In the genomic region with DNA sequence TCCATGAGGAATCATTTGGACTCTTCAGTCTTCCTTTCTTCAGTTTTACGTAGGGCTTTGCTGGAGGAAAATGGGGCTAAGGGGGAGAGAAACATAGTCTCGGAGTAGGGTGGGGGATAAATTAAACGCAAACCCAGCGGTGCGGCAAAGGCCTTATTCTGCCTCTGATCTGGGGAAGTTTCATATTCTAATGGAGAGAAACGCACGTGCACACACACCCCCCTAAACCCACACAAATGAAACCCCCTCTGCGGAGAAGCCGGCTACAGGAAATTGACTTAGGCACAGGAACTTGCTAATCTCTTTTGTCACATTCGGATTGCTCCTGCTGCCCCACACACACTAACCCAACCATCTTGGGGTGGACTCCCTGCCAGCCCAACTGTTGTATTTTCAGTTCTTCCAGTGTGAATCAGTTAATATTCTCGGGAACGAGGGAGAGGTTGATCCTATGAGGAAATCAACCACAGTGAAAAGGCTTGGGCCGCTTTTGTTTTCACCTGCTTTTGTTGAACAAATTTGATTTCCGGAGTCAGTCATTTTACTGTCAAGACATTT, we compare ENCODE assay signal across 8 cellular contexts. TPM values are rescaled to one million over a fixed set of nuclear protein-coding genes. Genes with fewer than 3 reads are reported as not detected.
A peak's percentile ranks its signal among the peaks of the same experiment; 100 is the strongest.
DNase-seq lines count a peak whose midpoint lies in the region; ATAC-seq, FAIRE-seq and TF ChIP-seq lines count a peak whose summit lies in the region.

A gene with protein sequence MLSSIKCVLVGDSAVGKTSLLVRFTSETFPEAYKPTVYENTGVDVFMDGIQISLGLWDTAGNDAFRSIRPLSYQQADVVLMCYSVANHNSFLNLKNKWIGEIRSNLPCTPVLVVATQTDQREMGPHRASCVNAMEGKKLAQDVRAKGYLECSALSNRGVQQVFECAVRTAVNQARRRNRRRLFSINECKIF (plus strand): TSS at position 308 of the 558 bp plus-strand sequence. CDS start 46,356 bp downstream, outside the sequence.

- TF ChIP-seq RAD21 in liver (IDR thresholded peaks at IDR 0.05): no peak
- TF ChIP-seq RAD21 in HepG2 (CRISPR knock-in tag; IDR thresholded peaks at IDR 0.05): no peak

- no peak for TF ChIP-seq EP300 in HepG2 (IDR thresholded peaks at IDR 0.05; ENCODE audit: low read depth in 2 of 2, low read length in 2 of 2)
- TF ChIP-seq EP300 in HepG2 (CRISPR knock-in tag; IDR thresholded peaks at IDR 0.05; ENCODE audit: borderline replicate concordance): no peak

- peaks cover 0 to 3% (median 1%) of the 10 kb centered on the region in 4 donors for H3K4me1 ChIP-seq in liver (ENCODE audit: control insufficient read depth in 4 of 4, insufficient read depth in 4 of 4, low read length in 3 of 4)
- H3K4me1 ChIP-seq in HepG2 (ENCODE audit: insufficient read depth, low read length): peaks cover 51% of the 10 kb centered on the region

- TF ChIP-seq CTCF in liver (IDR thresholded peaks at IDR 0.05; ENCODE audit: low read depth, low read length, missing input control) (no peak), HepG2 (CRISPR knock-in tag; IDR thresholded peaks at IDR 0.05) (no peak)

- intact Hi-C loops in HepG2 (cut with micrococcal nuclease; ENCODE audit: unreplicated experiment): no loop called here

- CTCF ChIA-PET in HepG2 (lab: Yijun Ruan, JAX; ENCODE audit: low intra/inter-chr PET ratio, low total read pairs): no interaction called here

- H3K79me2 ChIP-seq in HepG2 (ENCODE audit: insufficient read depth, low read length): no peaks in the 10 kb centered on the region

- H3K9me3 ChIP-seq in liver (ENCODE audit: control insufficient read depth in 4 of 4, low read length in 3 of 4) (no peaks in the 10 kb centered on the region), HepG2 (ENCODE audit: low read length) (no peaks in the 10 kb centered on the region)

- ATAC-seq in HepG2 (no peak), esophagus mucosa (peak; percentile 25), HG03108 (IDR thresholded peaks at IDR 0.05; ENCODE audit: unreplicated experiment) (no peak)

- no peaks in the 10 kb centered on the region for H4K20me1 ChIP-seq in HepG2 (ENCODE audit: insufficient read depth, low read length)

- POLR2A ChIA-PET in HepG2 (lab: Yijun Ruan, JAX): no interaction called here

- no TSS peak for BruUV-seq in HepG2 (replicated peaks; lab: Mats Ljungman, UMichigan)

- no peak within 1 kb of the TSS for H3K4me2 ChIP-seq in HepG2 (ENCODE audit: low read depth, low read length)

- no peak for FAIRE-seq in HepG2 (lab: Jason Lieb, UNC)

- H2AFZ ChIP-seq in HepG2 (ENCODE audit: low read length): no peak within 1 kb of the TSS

- in situ Hi-C loops in HepG2 (cut with HindIII; ENCODE audit: extremely low pct_ligation_motif_present, low pct_unique_long_range_greater_than_20kb): no loop called here

- WGBS in liver: 73% methylated on average over 14 of the region's 14 CpGs
- 81% methylated on average over 13 of the region's 14 CpGs for WGBS in HepG2 (ENCODE audit: low lambda C conversion rate)

- no peak for TF ChIP-seq POLR2A in HepG2 (IDR thresholded peaks at IDR 0.05; ENCODE audit: insufficient read depth in 1 of 2, low read depth in 2 of 2, low read length in 2 of 2)

- H3K27me3 ChIP-seq in liver (ENCODE audit: control insufficient read depth in 4 of 4, insufficient read depth in 4 of 4, low read length in 3 of 4) (no peaks in the 10 kb centered on the region), HepG2 (ENCODE audit: control insufficient read depth in 1 of 2, insufficient read depth in 2 of 2, low read length in 2 of 2) (no peaks in the 10 kb centered on the region; a peak in 1 of 5 replicates)

- H3K4me3 ChIP-seq in liver (ENCODE audit: low read depth in 1 of 3, low read length in 3 of 3): peak within 1 kb of the TSS in 2 of 3 donors; percentile 9 to 10
- H3K4me3 ChIP-seq in HepG2 (replicated peaks in 1 of 3; ENCODE audit: insufficient read depth in 1 of 3, low read depth in 2 of 3, low read length in 3 of 3): no peak within 1 kb of the TSS

- H3K9ac ChIP-seq in liver (ENCODE audit: low read depth in 1 of 2, low read length in 2 of 2) (peak within 1 kb of the TSS in 1 of 2 donors; percentile 66), HepG2 (ENCODE audit: insufficient read depth, low read depth, low read length) (no peak within 1 kb of the TSS)

- DNase-seq in HepG2 (ENCODE audit: low spot score): no peak
- peak; percentile 83 for DNase-seq in activated CD4-positive, alpha-beta T cell treated with anti-CD3 and anti-CD28 coated beads for 48 hours
- DNase-seq in stimulated activated CD8-positive, alpha-beta memory T cell treated with anti-CD3 and anti-CD28 coated beads, Interleukin-4, amount 100 ng/mL, for 24 hours (ENCODE audit: low read depth): peak; percentile 56
- no peak for DNase-seq in HuH-7 (ENCODE audit: low spot score)
- DNase-seq in GM19240 (ENCODE audit: insufficient read length, low spot score): no peak

- peak within 1 kb of the TSS in 1 of 2 donors; percentile 31 for H3K27ac ChIP-seq in liver (ENCODE audit: low read depth in 1 of 2, low read length in 2 of 2)
- H3K27ac ChIP-seq in HepG2 (ENCODE audit: extremely low read length, insufficient read depth, low read length): no peak within 1 kb of the TSS

- H3K36me3 ChIP-seq in liver (ENCODE audit: control insufficient read depth in 4 of 4, insufficient read depth in 3 of 4, low read depth in 1 of 4, low read length in 3 of 4) (no peaks in the 10 kb centered on the region), HepG2 (replicated peaks in 1 of 2; ENCODE audit: control insufficient read depth in 1 of 2, insufficient read depth in 2 of 2, low read length in 2 of 2) (no peaks in the 10 kb centered on the region)

TF ChIP-seq in liver, 16 proteins besides CTCF, POLR2A, EP300 and RAD21 (continues in another document):
- TF ChIP-seq HNF4G (IDR thresholded peaks at IDR 0.05): no peak
- no peak for TF ChIP-seq EGR1 (IDR thresholded peaks at IDR 0.05; ENCODE audit: low read depth in 2 of 2)
- no peak for TF ChIP-seq TAF1 (conservative IDR thresholded peaks at IDR 0.05)
- TF ChIP-seq YY1 (IDR thresholded peaks at IDR 0.05): no peak
- TF ChIP-seq, protein P1, sequence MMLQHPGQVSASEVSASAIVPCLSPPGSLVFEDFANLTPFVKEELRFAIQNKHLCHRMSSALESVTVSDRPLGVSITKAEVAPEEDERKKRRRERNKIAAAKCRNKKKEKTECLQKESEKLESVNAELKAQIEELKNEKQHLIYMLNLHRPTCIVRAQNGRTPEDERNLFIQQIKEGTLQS (IDR thresholded peaks at IDR 0.05): no peak
- no peak for TF ChIP-seq GABPA (IDR thresholded peaks at IDR 0.05 in 1 of 2, conservative IDR thresholded peaks at IDR 0.05 in 1 of 2)
- TF ChIP-seq RXRA (IDR thresholded peaks at IDR 0.05): no peak
- TF ChIP-seq, protein P2, sequence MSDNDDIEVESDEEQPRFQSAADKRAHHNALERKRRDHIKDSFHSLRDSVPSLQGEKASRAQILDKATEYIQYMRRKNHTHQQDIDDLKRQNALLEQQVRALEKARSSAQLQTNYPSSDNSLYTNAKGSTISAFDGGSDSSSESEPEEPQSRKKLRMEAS (IDR thresholded peaks at IDR 0.05): no peak
- no peak for TF ChIP-seq FOXA2 (IDR thresholded peaks at IDR 0.05)
- TF ChIP-seq JUND (IDR thresholded peaks at IDR 0.05): no peak

TF ChIP-seq in HepG2, 621 proteins besides CTCF, POLR2A, EP300 and RAD21 (continues in another document):
- no peak for TF ChIP-seq TSC22D2 (CRISPR knock-in tag; IDR thresholded peaks at IDR 0.05; ENCODE audit: borderline replicate concordance)

RNA-seq across cellular contexts. Expression of the gene that starts here (rescaled TPM):
- total RNA-seq in liver: 1 to 10 TPM; 1.8 to 2.3 TPM
- polyA plus RNA-seq in liver: under 1 TPM; 0.56 to 0.75 TPM
- total RNA-seq in HepG2 (2016; rRNA removed; fragmentation: Illumina TruSeq; extraction: Trizol): not detected in 2 replicates
- not detected in 2 replicates for total RNA-seq in HepG2 (2016; cell fraction: cytosol; rRNA removed; fragmentation: Illumina TruSeq; extraction: Trizol; ENCODE audit: low read depth)
- total RNA-seq in HepG2 (2016; cell fraction: insoluble cytoplasmic fraction; rRNA removed; fragmentation: Illumina TruSeq; extraction: Trizol): 0.06 TPM in 1 of 2 replicates, not detected in the other
- not detected in 2 replicates for total RNA-seq in HepG2 (2016; cell fraction: membrane; rRNA removed; fragmentation: Illumina TruSeq; extraction: Trizol)
- total RNA-seq in HepG2 (2016; cell fraction: nucleus; rRNA removed; fragmentation: Illumina TruSeq; extraction: Trizol): not detected in 2 replicates
- polyA plus RNA-seq in HepG2 (2011; rRNA removed): 0.22 and 0.57 TPM in 2 replicates
- polyA plus RNA-seq in HepG2 (2011; cell fraction: cytosol; rRNA removed): 0.21 and 0.59 TPM in 2 replicates
- 0.38 and 0.48 TPM in 2 replicates for polyA plus RNA-seq in HepG2 (2011; cell fraction: nucleus; rRNA removed)
- 0.11 and 0.48 TPM in 2 replicates for polyA plus RNA-seq in HepG2 (2012)
- polyA plus RNA-seq in HepG2 (2016; cell fraction: cytosol; fragmentation: Illumina TruSeq; extraction: Trizol; ENCODE audit: low read depth): not detected in 2 replicates
- polyA plus RNA-seq in HepG2 (2016; cell fraction: insoluble cytoplasmic fraction; fragmentation: Illumina TruSeq; extraction: Trizol; ENCODE audit: low read depth): 0.21 TPM in 1 of 2 replicates, not detected in the other
- polyA plus RNA-seq in HepG2 (2016; cell fraction: membrane; fragmentation: Illumina TruSeq; extraction: Trizol; ENCODE audit: low read depth): not detected in 2 replicates
- polyA plus RNA-seq in HepG2 (2016; cell fraction: nucleus; fragmentation: Illumina TruSeq; extraction: Trizol; ENCODE audit: insufficient read depth, low read depth): not detected in 2 replicates
- 0.82 TPM in 1 of 2 replicates, not detected in the other for polyA minus RNA-seq in HepG2 (2011; rRNA and poly(A)+ RNA removed; ENCODE audit: low replicate concordance)
- 0.30 TPM in 1 of 2 replicates, not detected in the other for polyA minus RNA-seq in HepG2 (2011; cell fraction: cytosol; rRNA and poly(A)+ RNA removed)
- polyA minus RNA-seq in HepG2 (2011; cell fraction: nucleus; rRNA and poly(A)+ RNA removed): 0.13 and 0.87 TPM in 2 replicates
- total RNA-seq in esophagus mucosa: 1.2 TPM

Comparison
In these comparisons a context has a peak if more than half of its experiments do, and no peak if none do; other contexts are left out.
1. H3K4me3 ChIP-seq: peak in liver (2 of 3); none in HepG2 (0 of 3).
2. DNase-seq: peak in activated CD4-positive, alpha-beta T cell treated with anti-CD3 and anti-CD28 coated beads for 48 hours (single experiment) and stimulated activated CD8-positive, alpha-beta memory T cell treated with anti-CD3 and anti-CD28 coated beads, Interleukin-4, amount 100 ng/mL, for 24 hours (single experiment); none in HepG2 (single experiment), HuH-7 (single experiment) and GM19240 (single experiment).